ENCODE assay signal across 11 cellular contexts in genomic region chr10:117652228-117653169, GRCh38.
DNase-seq lines count a peak whose midpoint lies in the region; ATAC-seq and TF ChIP-seq lines count a peak whose summit lies in the region.
"Had no signal": no experiment of that assay in that cellular context is flagged by ENCODE, and none has a peak within 500 bp of the region (broad histone marks: within the 10 kb centered on the region; RNA-seq: fewer than 3 reads in every experiment).

No MANE protein-coding gene starts in this region.

- POLR2A ChIA-PET in CD4-positive, alpha-beta memory T cell (lab: Charles Lee; ENCODE audit: partially characterized antibody) = no interaction called here

- H3K27me3 Mint-ChIP-seq in activated T-helper 2 cell treated with anti-CD3 and anti-CD28 coated beads, Interferon-gamma antibody, Interleukin-2, Interleukin-4, amounts not matched to agents 10 μg/mL and 5 μg/mL and 100 μg/mL, durations not matched to agents 14 hours and 24 hours and 36 hours (ENCODE audit: low read depth) = peaks cover 5% of the 10 kb centered on the region
- H3K27me3 Mint-ChIP-seq in CD4-positive, alpha-beta memory T cell = peaks cover 0 to 2% of the 10 kb centered on the region in 2 donors

- peak overlapping the region; percentile 68 for H3K27ac Mint-ChIP-seq in activated T-helper 2 cell treated with anti-CD3 and anti-CD28 coated beads, Interferon-gamma antibody, Interleukin-2, Interleukin-4, amounts not matched to agents 10 μg/mL and 5 μg/mL and 100 μg/mL, durations not matched to agents 14 hours and 24 hours and 36 hours
- no peak overlapping the region for H3K27ac Mint-ChIP-seq in CD4-positive, alpha-beta memory T cell

- no peaks in the 10 kb centered on the region for H3K79me2 ChIP-seq in MM.1S (ENCODE audit: low read length)
- H3K79me2 ChIP-seq: parathyroid adenoma had no signal

- TF ChIP-seq CTCF in tibial artery (IDR thresholded peaks at IDR 0.05) (no peak), MM.1S (IDR thresholded peaks at IDR 0.05; ENCODE audit: low read length) (no peak)

- no peak for DNase-seq in activated T-helper 2 cell treated with anti-CD3 and anti-CD28 coated beads, Interferon-gamma antibody, Interleukin-2, Interleukin-4, amounts not matched to agents 10 μg/mL and 5 μg/mL and 100 μg/mL, durations not matched to agents 14 hours and 24 hours and 36 hours (ENCODE audit: low spot score)
- no peak for DNase-seq in 8988T
- DNase-seq in CD4-positive, alpha-beta memory T cell = no peak
- no peak for DNase-seq in tibial artery
- no peak for DNase-seq in MM.1S
- DNase-seq: activated effector memory CD4-positive, alpha-beta T cell treated with anti-CD3 and anti-CD28 coated beads, Interleukin-2, amount 50 U/mL, for 16 hours; NCI-H1417 treated with DMSO at 0.1 percent for 48 hours had no signal

- no peaks in the 10 kb centered on the region for H3K27me3 ChIP-seq in CD4-positive, alpha-beta memory T cell (ENCODE audit: insufficient read depth, low read length)
- H3K27me3 ChIP-seq in tibial artery (no peaks in the 10 kb centered on the region), MM.1S (replicated peaks; ENCODE audit: insufficient read depth, low read length) (no peaks in the 10 kb centered on the region)

- no peak overlapping the region for H3K9ac ChIP-seq in MM.1S (ENCODE audit: low read length)
- H3K9ac ChIP-seq: parathyroid adenoma had no signal

- H3K36me3 Mint-ChIP-seq in activated T-helper 2 cell treated with anti-CD3 and anti-CD28 coated beads, Interferon-gamma antibody, Interleukin-2, Interleukin-4, amounts not matched to agents 10 μg/mL and 5 μg/mL and 100 μg/mL, durations not matched to agents 14 hours and 24 hours and 36 hours (ENCODE audit: low read depth) = peaks cover 16% of the 10 kb centered on the region
- no peaks in the 10 kb centered on the region for H3K36me3 Mint-ChIP-seq in CD4-positive, alpha-beta memory T cell

- H3K36me3 ChIP-seq in CD4-positive, alpha-beta memory T cell (ENCODE audit: insufficient read depth, low read length) = no peaks in the 10 kb centered on the region
- H3K36me3 ChIP-seq in tibial artery = no peaks in the 10 kb centered on the region
- H3K36me3 ChIP-seq in MM.1S (replicated peaks; ENCODE audit: insufficient read depth, low read length) = no peaks in the 10 kb centered on the region

- H3K4me3 ChIP-seq in CD4-positive, alpha-beta memory T cell (ENCODE audit: low read length in 2 of 2) = no peak overlapping the region
- H3K4me3 ChIP-seq in tibial artery (no peak overlapping the region), MM.1S (ENCODE audit: low read length) (no peak overlapping the region)

- intact Hi-C loops in activated T-helper 2 cell treated with anti-CD3 and anti-CD28 coated beads, Interferon-gamma antibody, Interleukin-2, Interleukin-4, amounts not matched to agents 10 μg/mL and 5 μg/mL and 100 μg/mL, durations not matched to agents 14 hours and 24 hours and 36 hours (cut with micrococcal nuclease) = loop anchor here (1.0 to 10.0 kb wide), 6 partner anchors 11 to 692 kb away; partner anchors contain the start of genes FAM204A, PDZD8 and RAB11FIP2
- intact Hi-C loops in CD4-positive, alpha-beta memory T cell (cut with micrococcal nuclease) = no loop called here
- intact Hi-C loops in tibial artery (cut with DNase I; ENCODE audit: low total_unique reads) = no loop called here

- H3K4me2 ChIP-seq in MM.1S (ENCODE audit: low read depth, low read length) = no peak overlapping the region

- H3K4me1 ChIP-seq in CD4-positive, alpha-beta memory T cell (ENCODE audit: insufficient read depth, low read length) = no peaks in the 10 kb centered on the region
- H3K4me1 ChIP-seq in tibial artery (no peaks in the 10 kb centered on the region), MM.1S (ENCODE audit: low read length) (no peaks in the 10 kb centered on the region)
- H3K4me1 ChIP-seq: parathyroid adenoma had no signal

- H3K9me3 Mint-ChIP-seq in activated T-helper 2 cell treated with anti-CD3 and anti-CD28 coated beads, Interferon-gamma antibody, Interleukin-2, Interleukin-4, amounts not matched to agents 10 μg/mL and 5 μg/mL and 100 μg/mL, durations not matched to agents 14 hours and 24 hours and 36 hours = peaks cover 33% of the 10 kb centered on the region
- H3K9me3 Mint-ChIP-seq in CD4-positive, alpha-beta memory T cell = peaks cover 3 to 29% (median 13%) of the 10 kb centered on the region in 8 donors

- ATAC-seq in GM18517 (IDR thresholded peaks at IDR 0.05; ENCODE audit: unreplicated experiment) = peak; percentile 10
- ATAC-seq in GM21381 (IDR thresholded peaks at IDR 0.05; ENCODE audit: unreplicated experiment) = peak; percentile 25
- peak; percentile 23 for ATAC-seq in HG03064 (IDR thresholded peaks at IDR 0.05; ENCODE audit: low read depth, unreplicated experiment)

- H3F3A ChIP-seq in MM.1S (ENCODE audit: insufficient read depth, low read length) = no peaks in the 10 kb centered on the region

- H2AFZ ChIP-seq in MM.1S (ENCODE audit: low read length) = no peak overlapping the region
- H2AFZ ChIP-seq: parathyroid adenoma had no signal

- no peak overlapping the region for H3K27ac ChIP-seq in CD4-positive, alpha-beta memory T cell (ENCODE audit: low read depth, low read length)
- H3K27ac ChIP-seq in tibial artery = no peak overlapping the region
- no peak overlapping the region for H3K27ac ChIP-seq in MM.1S (ENCODE audit: low read length)
- H3K27ac ChIP-seq: parathyroid adenoma had no signal

- H3K4me3 Mint-ChIP-seq in activated T-helper 2 cell treated with anti-CD3 and anti-CD28 coated beads, Interferon-gamma antibody, Interleukin-2, Interleukin-4, amounts not matched to agents 10 μg/mL and 5 μg/mL and 100 μg/mL, durations not matched to agents 14 hours and 24 hours and 36 hours (ENCODE audit: low read depth) = no peak overlapping the region
- H3K4me3 Mint-ChIP-seq in CD4-positive, alpha-beta memory T cell = no peak overlapping the region

- peaks cover 32% of the 10 kb centered on the region for H3K4me1 Mint-ChIP-seq in activated T-helper 2 cell treated with anti-CD3 and anti-CD28 coated beads, Interferon-gamma antibody, Interleukin-2, Interleukin-4, amounts not matched to agents 10 μg/mL and 5 μg/mL and 100 μg/mL, durations not matched to agents 14 hours and 24 hours and 36 hours (ENCODE audit: low read depth)
- peaks cover 0 to 5% (median 0%) of the 10 kb centered on the region in 4 donors for H3K4me1 Mint-ChIP-seq in CD4-positive, alpha-beta memory T cell

- no peaks in the 10 kb centered on the region for H3K9me3 ChIP-seq in CD4-positive, alpha-beta memory T cell (ENCODE audit: control insufficient read depth in 1 of 2, low read length in 2 of 2)
- peaks cover 3 to 17% (median 12%) of the 10 kb centered on the region in 3 donors for H3K9me3 ChIP-seq in tibial artery
- H3K9me3 ChIP-seq in MM.1S (replicated peaks; ENCODE audit: insufficient read depth, low read length) = no peaks in the 10 kb centered on the region

- H3K9me2 ChIP-seq in MM.1S (replicated peaks; ENCODE audit: insufficient read depth, low read length) = no peaks in the 10 kb centered on the region

- no peaks in the 10 kb centered on the region for H4K20me1 ChIP-seq in MM.1S (ENCODE audit: insufficient read depth, low read length)

- CTCF ChIA-PET in CD4-positive, alpha-beta memory T cell (lab: Charles Lee; ENCODE audit: partially characterized antibody) = no interaction called here
